In genomic region chr2:227510620-227510958, GRCh38 we compare ENCODE assay signal across 17 cellular contexts. TPM values are rescaled to one million over a fixed set of nuclear protein-coding genes. Genes with fewer than 3 reads are reported as not detected.
A peak's percentile ranks its signal among the peaks of the same experiment; 100 is the strongest.
DNase-seq lines count a peak whose midpoint lies in the region; ATAC-seq, FAIRE-seq and TF ChIP-seq lines count a peak whose summit lies in the region.
"Had no signal": no experiment of that assay in that cellular context is flagged by ENCODE, and none has a peak within 500 bp of the region (broad histone marks: within the 10 kb centered on the region; RNA-seq: fewer than 3 reads in every experiment).

No MANE protein-coding gene starts in this region.

- H3K27me3 ChIP-seq in HepG2 (ENCODE audit: control insufficient read depth in 1 of 2, insufficient read depth in 2 of 2, low read length in 2 of 2) (no peaks in the 10 kb centered on the region), right lobe of liver (no peaks in the 10 kb centered on the region), hepatocyte (no peaks in the 10 kb centered on the region), ovary (no peaks in the 10 kb centered on the region), A673 (replicated peaks; ENCODE audit: insufficient read depth, low read depth, low read length, poor library complexity) (no peaks in the 10 kb centered on the region)
- H3K27me3 ChIP-seq: upper lobe of left lung had no signal

- in situ Hi-C loops in HepG2 (cut with HindIII; ENCODE audit: extremely low pct_ligation_motif_present, low pct_unique_long_range_greater_than_20kb) = no loop called here

- no peak for DNase-seq in HepG2 (ENCODE audit: low spot score)
- no peak for DNase-seq in right lobe of liver
- DNase-seq in hepatocyte (ENCODE audit: low spot score) = no peak
- DNase-seq in ovary = no peak
- no peak for DNase-seq in activated CD4-positive, alpha-beta T cell treated with anti-CD3 and anti-CD28 coated beads, Interleukin-2, amount 50 U/mL, for 1 hour
- no peak for DNase-seq in A673 (ENCODE audit: low spot score)
- DNase-seq in left cardiac atrium = no peak
- DNase-seq: activated CD4-positive, alpha-beta T cell treated with anti-CD3 and anti-CD28 coated beads for 36 hours; activated naive CD4-positive, alpha-beta T cell; Kasumi-1; left colon; NCI-H2171; nucleus accumbens; retina; stimulated activated naive CD4-positive, alpha-beta T cell treated with Interleukin-2 at 50 U/mL for 16 hours; upper lobe of left lung had no signal

- ATAC-seq in HepG2 = peak; percentile 15; the same call in 2 of the 3 replicates
- no peak for ATAC-seq in right lobe of liver
- no peak for ATAC-seq in left cardiac atrium

- TF ChIP-seq EP300 in HepG2 (IDR thresholded peaks at IDR 0.05; ENCODE audit: low read depth in 2 of 2, low read length in 2 of 2) (no peak), HepG2 (CRISPR knock-in tag; IDR thresholded peaks at IDR 0.05; ENCODE audit: borderline replicate concordance) (no peak), ovary (IDR thresholded peaks at IDR 0.05) (no peak)

- intact Hi-C loops in HepG2 (cut with micrococcal nuclease; ENCODE audit: unreplicated experiment) = loop anchor here (5.0 kb wide), 1 partner anchor 38 kb away; the partner anchor contains the start of gene AGFG1
- intact Hi-C loops in right lobe of liver (cut with DNase I) = no loop called here
- intact Hi-C loops in ovary (cut with DNase I) = no loop called here
- intact Hi-C loops in A673 (cut with micrococcal nuclease; ENCODE audit: unreplicated experiment) = no loop called here
- intact Hi-C loops in left cardiac atrium (cut with DNase I) = no loop called here

- TF ChIP-seq POLR2A in HepG2 (IDR thresholded peaks at IDR 0.05; ENCODE audit: insufficient read depth in 1 of 2, low read depth in 2 of 2, low read length in 2 of 2) (no peak), right lobe of liver (IDR thresholded peaks at IDR 0.05) (no peak), ovary (IDR thresholded peaks at IDR 0.05) (no peak)

- BruUV-seq in HepG2 (replicated peaks; lab: Mats Ljungman, UMichigan) (no TSS peak), A673 (replicated peaks; lab: Mats Ljungman, UMichigan) (no TSS peak)

- H3K79me2 ChIP-seq in HepG2 (ENCODE audit: insufficient read depth, low read length) = peaks cover 98% of the 10 kb centered on the region
- H3K79me2 ChIP-seq in hepatocyte = peaks cover 98% of the 10 kb centered on the region

- POLR2A ChIA-PET in HepG2 (lab: Yijun Ruan, JAX) = no interaction called here
- POLR2A ChIA-PET in A673 (lab: Charles Lee; ENCODE audit: low non-redundant PET) = interaction anchor here (0.6 kb wide), 1 partner anchor 38 kb away, joined by 3 read pairs; no protein-coding TSS in a partner anchor

- H3K36me3 ChIP-seq in HepG2 (replicated peaks in 1 of 2; ENCODE audit: control insufficient read depth in 1 of 2, insufficient read depth in 2 of 2, low read length in 2 of 2) = peaks cover 0 to 1% of the 10 kb centered on the region in 2 experiments; a peak in 4 of 5 replicates
- no peaks in the 10 kb centered on the region for H3K36me3 ChIP-seq in right lobe of liver
- no peaks in the 10 kb centered on the region for H3K36me3 ChIP-seq in hepatocyte (replicated peaks; ENCODE audit: insufficient read depth, low read depth)
- no peaks in the 10 kb centered on the region for H3K36me3 ChIP-seq in ovary
- no peaks in the 10 kb centered on the region for H3K36me3 ChIP-seq in A673 (ENCODE audit: insufficient read depth, low read length, poor library complexity, severe bottlenecking)
- H3K36me3 ChIP-seq: upper lobe of left lung had no signal

- H3K4me1 ChIP-seq in HepG2 (ENCODE audit: insufficient read depth, low read length) (peaks cover 36% of the 10 kb centered on the region), right lobe of liver (peaks cover 0 to 27% (median 8%) of the 10 kb centered on the region in 4 donors), hepatocyte (ENCODE audit: insufficient read depth) (peaks cover 40% of the 10 kb centered on the region), ovary (ENCODE audit: insufficient read depth) (peaks cover 11% of the 10 kb centered on the region), A673 (ENCODE audit: insufficient read depth, low read length, poor library complexity, severe bottlenecking) (peaks cover 23% of the 10 kb centered on the region)

- CTCF ChIA-PET in HepG2 (lab: Yijun Ruan, JAX; ENCODE audit: low intra/inter-chr PET ratio, low total read pairs) (interaction anchor here (1.0 kb wide), 1 partner anchor 43 kb away, joined by 3 read pairs; no protein-coding TSS in a partner anchor), A673 (lab: Charles Lee) (no interaction called here)

- 90% methylated on average over 2 of the region's 2 CpGs for WGBS in HepG2 (ENCODE audit: low lambda C conversion rate)
- 90% methylated on average over 2 of the region's 2 CpGs for WGBS in right lobe of liver (ENCODE audit: insufficient coverage, low coverage, low lambda C conversion rate, missing lambda C conversion rate)
- 73% methylated on average over 2 of the region's 2 CpGs for WGBS in hepatocyte (ENCODE audit: low lambda C conversion rate, missing lambda C conversion rate)
- WGBS in ovary, 3 donors = 6 to 39% (median 7%) methylated on average over 2 of the region's 2 CpGs

- TF ChIP-seq CTCF in HepG2 (CRISPR knock-in tag; IDR thresholded peaks at IDR 0.05) (no peak), right lobe of liver (IDR thresholded peaks at IDR 0.05) (no peak), VCaP (conservative IDR thresholded peaks at IDR 0.05) (no peak), hepatocyte (IDR thresholded peaks at IDR 0.05; ENCODE audit: poor library complexity) (no peak), ovary (IDR thresholded peaks at IDR 0.05) (no peak), A673 (conservative IDR thresholded peaks at IDR 0.05; ENCODE audit: low read depth, low read length) (no peak)

- H4K20me1 ChIP-seq in HepG2 (ENCODE audit: insufficient read depth, low read length) (peaks cover 18% of the 10 kb centered on the region; the same call in 1 of the 2 replicates), hepatocyte (ENCODE audit: insufficient read depth, poor library complexity, severe bottlenecking) (peaks cover 91% of the 10 kb centered on the region)

- no peak for FAIRE-seq in HepG2 (lab: Jason Lieb, UNC)

- peak overlapping the region; percentile 9 for H3K27ac ChIP-seq in HepG2 (ENCODE audit: extremely low read length, insufficient read depth, low read length)
- H3K27ac ChIP-seq in right lobe of liver = no peak overlapping the region
- peak overlapping the region; percentile 74 for H3K27ac ChIP-seq in VCaP
- H3K27ac ChIP-seq in hepatocyte = peak overlapping the region; percentile 15
- H3K27ac ChIP-seq in ovary = no peak overlapping the region
- H3K27ac ChIP-seq in A673 (ENCODE audit: low read depth, low read length, poor library complexity, severe bottlenecking) = no peak overlapping the region

- no peak for TF ChIP-seq RAD21 in HepG2 (CRISPR knock-in tag; IDR thresholded peaks at IDR 0.05)

- no peaks in the 10 kb centered on the region for H3K9me2 ChIP-seq in hepatocyte (replicated peaks; ENCODE audit: insufficient read depth)

- no peak overlapping the region for H3K9ac ChIP-seq in HepG2 (ENCODE audit: insufficient read depth, low read depth, low read length)

- H3K4me2 ChIP-seq in HepG2 (ENCODE audit: low read depth, low read length) = no peak overlapping the region
- H3K4me2 ChIP-seq in hepatocyte = peak overlapping the region; percentile 4

- H2AFZ ChIP-seq in HepG2 (ENCODE audit: low read length) = no peak overlapping the region
- H2AFZ ChIP-seq in hepatocyte = no peak overlapping the region

- H3K4me3 ChIP-seq in HepG2 (replicated peaks in 1 of 3; ENCODE audit: insufficient read depth in 1 of 3, low read depth in 2 of 3, low read length in 3 of 3) = no peak overlapping the region
- H3K4me3 ChIP-seq in right lobe of liver = no peak overlapping the region
- no peak overlapping the region for H3K4me3 ChIP-seq in hepatocyte
- no peak overlapping the region for H3K4me3 ChIP-seq in ovary
- no peak overlapping the region for H3K4me3 ChIP-seq in A673 (ENCODE audit: low read depth, low read length, poor library complexity, severe bottlenecking)
- H3K4me3 ChIP-seq: upper lobe of left lung had no signal

- H3K9me3 ChIP-seq in HepG2 (ENCODE audit: low read length) (no peaks in the 10 kb centered on the region), right lobe of liver (no peaks in the 10 kb centered on the region), hepatocyte (ENCODE audit: low read depth) (no peaks in the 10 kb centered on the region), ovary (no peaks in the 10 kb centered on the region), A673 (ENCODE audit: low read depth, low read length, poor library complexity, severe bottlenecking) (no peaks in the 10 kb centered on the region)
- H3K9me3 ChIP-seq: upper lobe of left lung had no signal

TF ChIP-seq in HepG2, 621 proteins besides CTCF, POLR2A, EP300 and RAD21 (continues in another document):
- no peak for TF ChIP-seq ZBTB42 (CRISPR knock-in tag; IDR thresholded peaks at IDR 0.05)

RNA-seq across cellular contexts. Expression of gene AGFG1, which starts 38.6 kb away (rescaled TPM):
- total RNA-seq in HepG2 (2016; rRNA removed; fragmentation: Illumina TruSeq; extraction: Trizol) (145 and 187 TPM in 2 replicates), right lobe of liver (10 to 100 TPM; 25.2 to 70.0 (median 39.5) TPM), hepatocyte (86.4 and 91.6 TPM in 2 replicates), ovary (10 to 100 TPM; 21.3 to 78.9 (median 52.2) TPM), A673 (2021) (118 and 122 TPM in 2 replicates), left cardiac atrium (10 to 100 TPM; 61.4 to 78.2 TPM)
- total RNA-seq in HepG2 (2016; cell fraction: cytosol; rRNA removed; fragmentation: Illumina TruSeq; extraction: Trizol; ENCODE audit: low read depth) = 43.0 and 45.7 TPM in 2 replicates
- total RNA-seq in HepG2 (2016; cell fraction: insoluble cytoplasmic fraction; rRNA removed; fragmentation: Illumina TruSeq; extraction: Trizol) = 137 and 182 TPM in 2 replicates
- total RNA-seq in HepG2 (2016; cell fraction: membrane; rRNA removed; fragmentation: Illumina TruSeq; extraction: Trizol) = 97.9 and 106 TPM in 2 replicates
- 81.6 and 96.2 TPM in 2 replicates for total RNA-seq in HepG2 (2016; cell fraction: nucleus; rRNA removed; fragmentation: Illumina TruSeq; extraction: Trizol)
- polyA plus RNA-seq in HepG2 (2011; rRNA removed) (133 and 168 TPM in 2 replicates), hepatocyte (54.4 and 62.4 TPM in 2 replicates), ovary (10 to 100 TPM; 22.4 to 49.7 TPM)
- 117 and 131 TPM in 2 replicates for polyA plus RNA-seq in HepG2 (2011; cell fraction: cytosol; rRNA removed)
- polyA plus RNA-seq in HepG2 (2011; cell fraction: nucleus; rRNA removed) = 69.2 and 88.9 TPM in 2 replicates
- 64.4 and 70.1 TPM in 2 replicates for polyA plus RNA-seq in HepG2 (2012)
- polyA plus RNA-seq in HepG2 (2016; cell fraction: cytosol; fragmentation: Illumina TruSeq; extraction: Trizol; ENCODE audit: low read depth) = 18.9 and 21.0 TPM in 2 replicates
- 159 and 174 TPM in 2 replicates for polyA plus RNA-seq in HepG2 (2016; cell fraction: insoluble cytoplasmic fraction; fragmentation: Illumina TruSeq; extraction: Trizol; ENCODE audit: low read depth)
- polyA plus RNA-seq in HepG2 (2016; cell fraction: membrane; fragmentation: Illumina TruSeq; extraction: Trizol; ENCODE audit: low read depth) = 58.1 and 62.3 TPM in 2 replicates
- polyA plus RNA-seq in HepG2 (2016; cell fraction: nucleus; fragmentation: Illumina TruSeq; extraction: Trizol; ENCODE audit: insufficient read depth, low read depth) = 104 and 107 TPM in 2 replicates
- 354 and 508 TPM in 2 replicates for polyA minus RNA-seq in HepG2 (2011; rRNA and poly(A)+ RNA removed; ENCODE audit: low replicate concordance)
- 133 and 147 TPM in 2 replicates for polyA minus RNA-seq in HepG2 (2011; cell fraction: cytosol; rRNA and poly(A)+ RNA removed)
- polyA minus RNA-seq in HepG2 (2011; cell fraction: nucleus; rRNA and poly(A)+ RNA removed) = 117 TPM in 2 replicates

Comparison
In these comparisons a context has a peak if more than half of its experiments do, and no peak if none do; other contexts are left out.
1. H3K27ac ChIP-seq: peak in HepG2 (single experiment), VCaP (single experiment) and hepatocyte (single experiment); none in right lobe of liver (0 of 3), ovary (0 of 2) and A673 (single experiment).